In genomic region chr10:13712799-13713581, GRCh38 we compare ENCODE assay signal across 8 cellular contexts.
DNase-seq lines count a peak whose midpoint lies in the region; ATAC-seq and TF ChIP-seq lines count a peak whose summit lies in the region.

No MANE protein-coding gene starts in this region.

- no peak overlapping the region for H2AFZ ChIP-seq in mammary epithelial cell (ENCODE audit: low read depth, low read length)

- 16% methylated on average over 4 of the region's 6 CpGs for WGBS in mammary epithelial cell (ENCODE audit: low coverage, missing lambda C conversion rate)
- 22 to 30% methylated on average over 6 of the region's 6 CpGs for WGBS in tibial nerve, 2 donors

- H3K27ac ChIP-seq in mammary epithelial cell (ENCODE audit: insufficient read depth, low read depth, low read length) (peak overlapping the region; percentile 0), tibial nerve (peak overlapping the region in 3 of 4 donors; percentile 38 to 83 (median 66))

- no peaks in the 10 kb centered on the region for H4K20me1 ChIP-seq in mammary epithelial cell (ENCODE audit: insufficient read depth, low read length)

- CTCF ChIA-PET in mammary epithelial cell (lab: Charles Lee; ENCODE audit: low non-redundant PET): interaction anchor here (0.6 kb wide), 1 partner anchor 8 kb away, joined by 3 read pairs; no protein-coding TSS in a partner anchor

- TF ChIP-seq EP300 in tibial nerve (IDR thresholded peaks at IDR 0.05): peak in 1 of 2 donors; percentile 63

- in situ Hi-C loops in mammary epithelial cell (cut with MboI; ENCODE audit: low sequenced_read_pairs in 2 of 2): loop anchor here in 1 of 2 donors (5.0 kb wide), 1 partner anchor 59 kb away; no protein-coding TSS in a partner anchor

- no peaks in the 10 kb centered on the region for H3K27me3 ChIP-seq in mammary epithelial cell (ENCODE audit: insufficient read depth, low read length)
- H3K27me3 ChIP-seq in tibial nerve: peaks cover 0 to 2% of the 10 kb centered on the region in 2 donors

- H3K4me1 ChIP-seq in mammary epithelial cell (ENCODE audit: insufficient read depth, low read length) (peaks cover 36% of the 10 kb centered on the region), tibial nerve (peaks cover 0 to 78% (median 32%) of the 10 kb centered on the region in 4 donors)

- H3K4me3 ChIP-seq in mammary epithelial cell (replicated peaks in 1 of 3; ENCODE audit: insufficient read depth in 1 of 3, low read depth in 2 of 3, low read length in 3 of 3) (no peak overlapping the region), tibial nerve (no peak overlapping the region)

- no peak for TF ChIP-seq POLR2A in tibial nerve (IDR thresholded peaks at IDR 0.05)

- H3K36me3 ChIP-seq in mammary epithelial cell (ENCODE audit: insufficient read depth, low read length): no peaks in the 10 kb centered on the region
- H3K36me3 ChIP-seq in tibial nerve: no peaks in the 10 kb centered on the region

- dilution Hi-C loops in mammary epithelial cell (cut with HindIII; ENCODE audit: low sequenced_read_pairs): no loop called here

- H3K9me3 ChIP-seq in mammary epithelial cell (replicated peaks; ENCODE audit: insufficient read depth, low read length): no peaks in the 10 kb centered on the region
- H3K9me3 ChIP-seq in tibial nerve: no peaks in the 10 kb centered on the region

- TF ChIP-seq CTCF in mammary epithelial cell (conservative IDR thresholded peaks at IDR 0.05 in 1 of 2, IDR thresholded peaks at IDR 0.05 in 1 of 2; ENCODE audit: extremely low read depth in 1 of 2, insufficient read depth in 1 of 2, low read depth in 1 of 2, low read length in 2 of 2) (no peak), tibial nerve (IDR thresholded peaks at IDR 0.05) (no peak)

- no peaks in the 10 kb centered on the region for H3K79me2 ChIP-seq in mammary epithelial cell (ENCODE audit: insufficient read depth, low read length)

- DNase-seq in Ammon's horn (ENCODE audit: low spot score) (peak; percentile 73), NOMO-1 (lab: John Stamatoyannopoulos, UW; ENCODE audit: unreplicated experiment in 2 of 2) (peak; percentile 81 to 90), mammary epithelial cell (peak; percentile 86), lung microvascular endothelial cell (ENCODE audit: low read depth in 2 of 2) (peak; percentile 36 to 98), tibial nerve (ENCODE audit: low spot score in 2 of 2) (peak; percentile 53 to 66), SHP77 (lab: John Stamatoyannopoulos, UW) (no peak)

- TSS peak; percentile 45 for BruUV-seq in mammary epithelial cell (replicated peaks; lab: Mats Ljungman, UMichigan)

- H3K9ac ChIP-seq in mammary epithelial cell (ENCODE audit: insufficient read depth, low read length): no peak overlapping the region

- peak overlapping the region; percentile 19 for H3K4me2 ChIP-seq in mammary epithelial cell (ENCODE audit: insufficient read depth, low read depth, low read length)

- peak; percentile 66 for ATAC-seq in GM18519 (IDR thresholded peaks at IDR 0.05; ENCODE audit: low FRiP score, unreplicated experiment)
- peak; percentile 72 for ATAC-seq in HG02870 (IDR thresholded peaks at IDR 0.05; ENCODE audit: unreplicated experiment)

- intact Hi-C loops in mammary epithelial cell (cut with micrococcal nuclease): no loop called here

Comparison
In these comparisons a context has a peak if more than half of its experiments do, and no peak if none do; other contexts are left out.
1. DNase-seq: peak in Ammon's horn (single experiment), NOMO-1 (2 of 2), mammary epithelial cell (single experiment), lung microvascular endothelial cell (2 of 2) and tibial nerve (2 of 2); none in SHP77 (0 of 2).